1 cellular context compared by ENCODE assay signal in genomic region chr10:73088304-73088703, GRCh38.
TF ChIP-seq lines count a peak whose summit lies in the region.

No MANE protein-coding gene starts in this region.

TF ChIP-seq in IMR-90, 13 proteins besides CTCF, POLR2A, EP300 and RAD21:
- no peak for TF ChIP-seq USF2 (IDR thresholded peaks at IDR 0.05; ENCODE audit: low read depth, low read length)
- no peak for TF ChIP-seq ELK1 (IDR thresholded peaks at IDR 0.05; ENCODE audit: borderline replicate concordance, low read depth, low read length)
- no peak for TF ChIP-seq SMC3 (IDR thresholded peaks at IDR 0.05; ENCODE audit: low read depth, low read length)
- TF ChIP-seq CHD1 (IDR thresholded peaks at IDR 0.05; ENCODE audit: low read depth, low read length) = no peak
- TF ChIP-seq MAZ (IDR thresholded peaks at IDR 0.05; ENCODE audit: borderline replicate concordance, low read depth, low read length) = no peak
